Comparison of ENCODE assay signal across 1 cellular context in the genomic region with DNA sequence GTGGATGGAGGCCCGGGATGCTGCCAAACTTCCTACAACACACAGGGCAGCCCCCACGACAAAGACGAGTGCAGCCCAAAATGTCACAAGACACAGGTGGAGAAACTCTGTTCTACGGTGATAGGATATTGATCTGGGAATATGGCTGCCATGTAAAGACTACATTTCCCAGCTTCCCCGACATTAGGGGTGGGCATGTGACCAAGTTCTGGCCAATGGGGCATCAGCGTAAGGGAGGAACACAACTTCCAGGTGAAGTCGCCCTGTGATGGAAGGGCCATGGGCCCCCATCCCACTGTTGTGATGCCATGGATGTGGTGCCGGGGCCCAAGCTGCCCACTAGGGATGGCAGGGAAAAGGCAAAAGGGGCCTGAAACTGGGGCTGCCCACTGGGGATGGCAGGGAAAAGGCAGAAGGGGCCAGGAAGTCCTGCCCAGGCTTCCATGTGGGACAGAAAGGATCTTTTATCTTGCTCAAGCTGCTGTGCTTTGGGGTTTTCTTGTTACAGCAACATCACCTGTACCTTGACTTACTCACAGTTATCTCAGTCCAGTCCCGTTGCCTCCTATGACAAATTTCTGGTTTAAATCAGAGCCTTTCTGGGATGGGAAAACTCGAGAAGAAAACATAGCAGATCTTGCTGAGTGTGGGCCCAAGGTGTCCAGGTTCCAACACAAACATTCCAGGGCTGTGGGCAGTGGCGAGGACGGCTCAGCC.
A peak's percentile ranks its signal among the peaks of the same experiment; 100 is the strongest.
TF ChIP-seq lines count a peak whose summit lies in the region.

No MANE protein-coding gene starts in this region.

TF ChIP-seq in WTC11, 78 proteins besides CTCF, POLR2A, EP300 and RAD21:
- TF ChIP-seq NFYB (CRISPR knock-in tag; conservative IDR thresholded peaks at IDR 0.05; ENCODE audit: low read depth), result peak; percentile 84
- TF ChIP-seq PREB (CRISPR knock-in tag; IDR thresholded peaks at IDR 0.05; ENCODE audit: borderline replicate concordance), result no peak
- no peak for TF ChIP-seq NFATC4 (CRISPR knock-in tag; IDR thresholded peaks at IDR 0.05)
- TF ChIP-seq, protein P1, sequence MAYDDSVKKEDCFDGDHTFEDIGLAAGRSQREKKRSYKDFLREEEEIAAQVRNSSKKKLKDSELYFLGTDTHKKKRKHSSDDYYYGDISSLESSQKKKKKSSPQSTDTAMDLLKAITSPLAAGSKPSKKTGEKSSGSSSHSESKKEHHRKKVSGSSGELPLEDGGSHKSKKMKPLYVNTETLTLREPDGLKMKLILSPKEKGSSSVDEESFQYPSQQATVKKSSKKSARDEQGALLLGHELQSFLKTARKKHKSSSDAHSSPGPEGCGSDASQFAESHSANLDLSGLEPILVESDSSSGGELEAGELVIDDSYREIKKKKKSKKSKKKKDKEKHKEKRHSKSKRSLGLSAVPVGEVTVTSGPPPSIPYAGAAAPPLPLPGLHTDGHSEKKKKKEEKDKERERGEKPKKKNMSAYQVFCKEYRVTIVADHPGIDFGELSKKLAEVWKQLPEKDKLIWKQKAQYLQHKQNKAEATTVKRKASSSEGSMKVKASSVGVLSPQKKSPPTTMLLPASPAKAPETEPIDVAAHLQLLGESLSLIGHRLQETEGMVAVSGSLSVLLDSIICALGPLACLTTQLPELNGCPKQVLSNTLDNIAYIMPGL (CRISPR knock-in tag; IDR thresholded peaks at IDR 0.05), result 0 out of 2 replicates have a peak, but pooled peaks have one; percentile 16
- TF ChIP-seq, protein P2, sequence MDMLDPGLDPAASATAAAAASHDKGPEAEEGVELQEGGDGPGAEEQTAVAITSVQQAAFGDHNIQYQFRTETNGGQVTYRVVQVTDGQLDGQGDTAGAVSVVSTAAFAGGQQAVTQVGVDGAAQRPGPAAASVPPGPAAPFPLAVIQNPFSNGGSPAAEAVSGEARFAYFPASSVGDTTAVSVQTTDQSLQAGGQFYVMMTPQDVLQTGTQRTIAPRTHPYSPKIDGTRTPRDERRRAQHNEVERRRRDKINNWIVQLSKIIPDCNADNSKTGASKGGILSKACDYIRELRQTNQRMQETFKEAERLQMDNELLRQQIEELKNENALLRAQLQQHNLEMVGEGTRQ (CRISPR knock-in tag; IDR thresholded peaks at IDR 0.05), result peak; percentile 97
- TF ChIP-seq, protein P3, sequence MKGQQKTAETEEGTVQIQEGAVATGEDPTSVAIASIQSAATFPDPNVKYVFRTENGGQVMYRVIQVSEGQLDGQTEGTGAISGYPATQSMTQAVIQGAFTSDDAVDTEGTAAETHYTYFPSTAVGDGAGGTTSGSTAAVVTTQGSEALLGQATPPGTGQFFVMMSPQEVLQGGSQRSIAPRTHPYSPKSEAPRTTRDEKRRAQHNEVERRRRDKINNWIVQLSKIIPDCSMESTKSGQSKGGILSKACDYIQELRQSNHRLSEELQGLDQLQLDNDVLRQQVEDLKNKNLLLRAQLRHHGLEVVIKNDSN (CRISPR knock-in tag; IDR thresholded peaks at IDR 0.05), result peak; percentile 97
